In genomic region chr7:100482728-100483100, GRCh38 we compare ENCODE assay signal across 9 cellular contexts. TPM values are rescaled to one million over a fixed set of nuclear protein-coding genes. Genes with fewer than 3 reads are reported as not detected.
A peak's percentile ranks its signal among the peaks of the same experiment; 100 is the strongest.
DNase-seq lines count a peak whose midpoint lies in the region; ATAC-seq and TF ChIP-seq lines count a peak whose summit lies in the region.
"Had no signal": no experiment of that assay in that cellular context is flagged by ENCODE, and none has a peak within 500 bp of the region (broad histone marks: within the 10 kb centered on the region; RNA-seq: fewer than 3 reads in every experiment).

No MANE protein-coding gene starts in this region.

- H3K4me3 ChIP-seq in DOHH2 (ENCODE audit: low read length) (peak overlapping the region; percentile 77), RWPE2 (ENCODE audit: severe bottlenecking) (peak overlapping the region; percentile 78), esophagus muscularis mucosa (peak overlapping the region; percentile 69 to 88 (median 72))

- H3F3A ChIP-seq in DOHH2 (ENCODE audit: control insufficient read depth, insufficient read depth) = peaks cover 6% of the 10 kb centered on the region; the same call in 1 of the 2 replicates

- peak overlapping the region; percentile 91 for H3K4me2 ChIP-seq in DOHH2 (ENCODE audit: low read length)

- H3K27me3 ChIP-seq in DOHH2 (ENCODE audit: control insufficient read depth, low read length) (peaks cover 19% of the 10 kb centered on the region), RWPE2 (ENCODE audit: insufficient read depth, poor library complexity, severe bottlenecking) (no peaks in the 10 kb centered on the region), esophagus muscularis mucosa (no peaks in the 10 kb centered on the region)

- TF ChIP-seq EP300 in esophagus muscularis mucosa (IDR thresholded peaks at IDR 0.05) = no peak

- WGBS in esophagus muscularis mucosa = 36% methylated on average over 16 of the region's 16 CpGs

- no peaks in the 10 kb centered on the region for H3K27me3 Mint-ChIP-seq in progenitor cell of endocrine pancreas

- no peak overlapping the region for H3K27ac ChIP-seq in DOHH2 (ENCODE audit: low read depth, low read length)
- H3K27ac ChIP-seq in RWPE2 (ENCODE audit: poor library complexity, severe bottlenecking) = peak overlapping the region; percentile 33
- peak overlapping the region; percentile 42 to 72 (median 68) for H3K27ac ChIP-seq in esophagus muscularis mucosa (replicated peaks in 1 of 4)

- H3K9me3 ChIP-seq in DOHH2 (ENCODE audit: control insufficient read depth, insufficient read depth, low read length) = no peaks in the 10 kb centered on the region
- no peaks in the 10 kb centered on the region for H3K9me3 ChIP-seq in RWPE2 (ENCODE audit: severe bottlenecking)
- H3K9me3 ChIP-seq in esophagus muscularis mucosa = no peaks in the 10 kb centered on the region

- H3K79me2 ChIP-seq in DOHH2 (ENCODE audit: control insufficient read depth, low read length) = peaks cover 17% of the 10 kb centered on the region

- H3K9me3 Mint-ChIP-seq in progenitor cell of endocrine pancreas (ENCODE audit: low read depth) = no peaks in the 10 kb centered on the region

- no peaks in the 10 kb centered on the region for H3K9me2 ChIP-seq in DOHH2 (replicated peaks; ENCODE audit: control insufficient read depth, low read length)

- peaks cover 29% of the 10 kb centered on the region for H3K4me1 ChIP-seq in DOHH2 (ENCODE audit: control insufficient read depth, low read length)
- no peaks in the 10 kb centered on the region for H3K4me1 ChIP-seq in RWPE2 (ENCODE audit: insufficient read depth, poor library complexity, severe bottlenecking)
- H3K4me1 ChIP-seq in esophagus muscularis mucosa = peaks cover 20 to 52% (median 39%) of the 10 kb centered on the region in 4 donors

- peaks cover 17% of the 10 kb centered on the region for H3K4me1 Mint-ChIP-seq in progenitor cell of endocrine pancreas (ENCODE audit: low read depth)

- DNase-seq in RWPE2 (ENCODE audit: low spot score) (no peak), esophagus muscularis mucosa (ENCODE audit: extremely low spot score) (no peak), progenitor cell of endocrine pancreas (ENCODE audit: low spot score, unreplicated experiment) (no peak), COLO668 (lab: John Stamatoyannopoulos, UW; ENCODE audit: unreplicated experiment) (no peak), NCI-H446 (lab: John Stamatoyannopoulos, UW) (no peak), NCI-H526 (lab: John Stamatoyannopoulos, UW) (no peak)
- DNase-seq: NCI-H446 treated with DMSO at 0.1 percent for 48 hours had no signal

- ATAC-seq in RWPE2 (ENCODE audit: low read depth) (no peak), HG02840 (IDR thresholded peaks at IDR 0.05; ENCODE audit: low FRiP score, unreplicated experiment) (no peak)

- no peak for TF ChIP-seq CTCF in DOHH2 (IDR thresholded peaks at IDR 0.05; ENCODE audit: low read depth, low read length, poor library complexity, severe bottlenecking)
- TF ChIP-seq CTCF in RWPE2 (IDR thresholded peaks at IDR 0.05; ENCODE audit: poor library complexity, severe bottlenecking) = no peak
- no peak for TF ChIP-seq CTCF in esophagus muscularis mucosa (IDR thresholded peaks at IDR 0.05)
- no peak for TF ChIP-seq CTCF in progenitor cell of endocrine pancreas (IDR thresholded peaks at IDR 0.05; ENCODE audit: unreplicated experiment)

- intact Hi-C loops in esophagus muscularis mucosa (cut with DNase I) = loop anchor here (2.0 kb wide), 1 partner anchor 14 kb away; no protein-coding TSS in a partner anchor

- no peaks in the 10 kb centered on the region for H4K20me1 ChIP-seq in DOHH2 (ENCODE audit: control insufficient read depth, insufficient read depth, low read depth, low read length)

- peak overlapping the region; percentile 78 for H3K4me3 Mint-ChIP-seq in progenitor cell of endocrine pancreas (ENCODE audit: low read depth)

- H3K36me3 ChIP-seq in DOHH2 (ENCODE audit: control insufficient read depth, low read length) = peaks cover 11% of the 10 kb centered on the region
- no peaks in the 10 kb centered on the region for H3K36me3 ChIP-seq in RWPE2 (ENCODE audit: low read depth)
- H3K36me3 ChIP-seq in esophagus muscularis mucosa = no peaks in the 10 kb centered on the region

- no peak overlapping the region for H3K27ac Mint-ChIP-seq in progenitor cell of endocrine pancreas

- H3K36me3 Mint-ChIP-seq in progenitor cell of endocrine pancreas (ENCODE audit: insufficient read depth) = no peaks in the 10 kb centered on the region

- TF ChIP-seq POLR2A in esophagus muscularis mucosa (IDR thresholded peaks at IDR 0.05; ENCODE audit: low read depth) = no peak

RNA-seq across cellular contexts. Expression of gene NYAP1, which starts 1.0 kb away (rescaled TPM):
- total RNA-seq in esophagus muscularis mucosa = 1 to 10 TPM; 1.7 to 3.2 (median 1.9) TPM
- total RNA-seq in progenitor cell of endocrine pancreas = 4.6 and 4.9 TPM in 2 replicates

RNA-seq across cellular contexts. Expression of gene TSC22D4, which starts 3.7 kb away (rescaled TPM):
- total RNA-seq in esophagus muscularis mucosa = 10 to 100 TPM; 26.2 to 51.4 (median 33.1) TPM
- total RNA-seq in progenitor cell of endocrine pancreas = 27.9 and 32.2 TPM in 2 replicates

RNA-seq across cellular contexts. Expression of gene SPACDR, which starts 18.7 kb away (rescaled TPM):
- under 1 TPM in 1 of 4 donors, not detected in 3; 0.78 TPM for total RNA-seq in esophagus muscularis mucosa
- 0.67 and 1.7 TPM in 2 replicates for total RNA-seq in progenitor cell of endocrine pancreas

RNA-seq across cellular contexts. Expression of gene PPP1R35, which starts 46.4 kb away (rescaled TPM):
- 10 to 100 TPM; 24.5 to 35.1 (median 27.0) TPM for total RNA-seq in esophagus muscularis mucosa
- 23.7 and 29.8 TPM in 2 replicates for total RNA-seq in progenitor cell of endocrine pancreas

RNA-seq across cellular contexts. Expression of gene MEPCE, which starts 53.1 kb away (rescaled TPM):
- total RNA-seq in esophagus muscularis mucosa (10 to 100 TPM; 21.2 to 44.9 (median 40.6) TPM), progenitor cell of endocrine pancreas (34.6 and 35.4 TPM in 2 replicates)
